In the genomic region with DNA sequence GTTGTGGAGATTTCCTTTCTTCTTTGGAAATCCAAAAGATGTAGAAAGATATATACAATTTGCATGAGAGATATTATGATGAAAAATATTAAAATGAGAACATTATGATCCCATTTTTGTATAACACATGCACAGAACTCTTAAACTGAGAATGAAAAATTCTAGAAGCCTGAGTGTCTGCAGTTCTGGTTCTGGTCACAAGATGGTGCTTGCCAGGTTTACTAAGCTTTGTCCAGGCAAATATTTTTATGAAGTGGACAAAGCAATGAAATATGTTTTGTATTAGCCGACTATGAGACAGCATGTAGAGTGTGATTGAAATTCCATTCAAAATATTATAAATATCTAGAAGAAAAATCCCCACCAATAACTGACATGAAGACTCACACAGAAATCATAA, we compare ENCODE assay signal across 10 cellular contexts. TPM values are rescaled to one million over a fixed set of nuclear protein-coding genes. Genes with fewer than 3 reads are reported as not detected.
DNase-seq lines count a peak whose midpoint lies in the region; ATAC-seq and TF ChIP-seq lines count a peak whose summit lies in the region.
"Had no signal": no experiment of that assay in that cellular context is flagged by ENCODE, and none has a peak within 500 bp of the region (broad histone marks: within the 10 kb centered on the region; RNA-seq: fewer than 3 reads in every experiment).

No MANE protein-coding gene starts in this region.

- H3K27ac Mint-ChIP-seq in endodermal cell (no peak overlapping the region), neural progenitor cell (no peak overlapping the region)

- no peak overlapping the region for H3K4me3 Mint-ChIP-seq in endodermal cell
- H3K4me3 Mint-ChIP-seq in neural progenitor cell, result no peak overlapping the region

- DNase-seq in Daoy (ENCODE audit: low read depth) (peak; percentile 3), MM.1S (peak; percentile 36), endodermal cell (no peak), neural progenitor cell (ENCODE audit: low spot score) (no peak), amniotic stem cell (lab: John Stamatoyannopoulos, UW) (no peak)
- no peak for DNase-seq in activated effector memory CD4-positive, alpha-beta T cell treated with anti-CD3 and anti-CD28 coated beads, Interleukin-2, amount 50 U/mL, for 16 hours
- DNase-seq: NCI-H146 had no signal

- H2AFZ ChIP-seq in MM.1S (ENCODE audit: low read length), result no peak overlapping the region
- no peak overlapping the region for H2AFZ ChIP-seq in neural progenitor cell (replicated peaks)

- H3K9me3 Mint-ChIP-seq in endodermal cell (peaks cover 61% of the 10 kb centered on the region), neural progenitor cell (no peaks in the 10 kb centered on the region)

- H3K36me3 Mint-ChIP-seq in endodermal cell (ENCODE audit: low read depth) (no peaks in the 10 kb centered on the region), neural progenitor cell (no peaks in the 10 kb centered on the region)

- H3K9me3 ChIP-seq in MM.1S (replicated peaks; ENCODE audit: insufficient read depth, low read length) (no peaks in the 10 kb centered on the region), endodermal cell (ENCODE audit: control insufficient read depth, low read length) (no peaks in the 10 kb centered on the region), neural progenitor cell (ENCODE audit: low read depth) (peaks cover 5% of the 10 kb centered on the region)
- H3K9me3 ChIP-seq: neutrophil had no signal

- H3K9ac ChIP-seq in MM.1S (ENCODE audit: low read length) (no peak overlapping the region), endodermal cell (ENCODE audit: extremely low read depth, low read length, poor library complexity, severe bottlenecking) (no peak overlapping the region), neural progenitor cell (no peak overlapping the region)

- ATAC-seq in GM21515 (IDR thresholded peaks at IDR 0.05; ENCODE audit: unreplicated experiment) (no peak), GM19023 (IDR thresholded peaks at IDR 0.05; ENCODE audit: unreplicated experiment) (no peak)

- no peaks in the 10 kb centered on the region for H3K27me3 ChIP-seq in MM.1S (replicated peaks; ENCODE audit: insufficient read depth, low read length)
- no peaks in the 10 kb centered on the region for H3K27me3 ChIP-seq in endodermal cell (ENCODE audit: control insufficient read depth, insufficient read depth, low read length, poor library complexity, severe bottlenecking)
- no peaks in the 10 kb centered on the region for H3K27me3 ChIP-seq in neural progenitor cell
- H3K27me3 ChIP-seq: neutrophil had no signal

- no peaks in the 10 kb centered on the region for H3K27me3 Mint-ChIP-seq in endodermal cell (ENCODE audit: insufficient read depth)
- H3K27me3 Mint-ChIP-seq in neural progenitor cell (ENCODE audit: insufficient read depth, low read depth), result no peaks in the 10 kb centered on the region

- H3K4me2 ChIP-seq in MM.1S (ENCODE audit: low read depth, low read length) (no peak overlapping the region), neural progenitor cell (no peak overlapping the region)

- TF ChIP-seq CTCF in MM.1S (IDR thresholded peaks at IDR 0.05; ENCODE audit: low read length) (peak; percentile 53), endodermal cell (conservative IDR thresholded peaks at IDR 0.05) (peak; percentile 54), neural progenitor cell (IDR thresholded peaks at IDR 0.05) (peak; percentile 56)

- H3K27ac ChIP-seq in MM.1S (ENCODE audit: low read length) (no peak overlapping the region), endodermal cell (ENCODE audit: low read depth, low read length) (no peak overlapping the region), neural progenitor cell (no peak overlapping the region)
- H3K27ac ChIP-seq: neutrophil had no signal

- H4K20me1 ChIP-seq in MM.1S (ENCODE audit: insufficient read depth, low read length) (no peaks in the 10 kb centered on the region), neural progenitor cell (ENCODE audit: low read depth) (no peaks in the 10 kb centered on the region)

- H3K4me1 Mint-ChIP-seq in endodermal cell (no peaks in the 10 kb centered on the region), neural progenitor cell (peaks cover 3% of the 10 kb centered on the region)

- H3F3A ChIP-seq in MM.1S (ENCODE audit: insufficient read depth, low read length) (no peaks in the 10 kb centered on the region), neural progenitor cell (ENCODE audit: low read depth) (no peaks in the 10 kb centered on the region)

- H3K4me3 ChIP-seq in MM.1S (ENCODE audit: low read length) (no peak overlapping the region), endodermal cell (ENCODE audit: low read length) (no peak overlapping the region), neural progenitor cell (no peak overlapping the region)

- no peaks in the 10 kb centered on the region for H3K9me2 ChIP-seq in MM.1S (replicated peaks; ENCODE audit: insufficient read depth, low read length)

- no CpG with 5 or more reads among the region's 1 CpG for WGBS in endodermal cell (ENCODE audit: insufficient coverage in 1 of 2, insufficient read length in 1 of 2), 2 experiments

- no peaks in the 10 kb centered on the region for H3K79me2 ChIP-seq in MM.1S (ENCODE audit: low read length)
- no peaks in the 10 kb centered on the region for H3K79me2 ChIP-seq in neural progenitor cell (ENCODE audit: low read depth)

- H3K36me3 ChIP-seq in MM.1S (replicated peaks; ENCODE audit: insufficient read depth, low read length), result no peaks in the 10 kb centered on the region
- no peaks in the 10 kb centered on the region for H3K36me3 ChIP-seq in endodermal cell (ENCODE audit: control insufficient read depth, insufficient read depth, low read length)
- H3K36me3 ChIP-seq in neural progenitor cell, result no peaks in the 10 kb centered on the region
- H3K36me3 ChIP-seq: neutrophil had no signal

- H3K4me1 ChIP-seq in MM.1S (ENCODE audit: low read length), result no peaks in the 10 kb centered on the region
- H3K4me1 ChIP-seq in endodermal cell (ENCODE audit: control insufficient read depth, insufficient read depth, low read length), result no peaks in the 10 kb centered on the region
- no peaks in the 10 kb centered on the region for H3K4me1 ChIP-seq in neural progenitor cell

RNA-seq across cellular contexts. Expression of a gene that starts 2.2 kb away (rescaled TPM):
- total RNA-seq in Daoy (2014; rRNA removed; shearing (Covaris generic)), result 1.3 and 1.8 TPM in 2 replicates
- 1 to 10 TPM in 1 of 2 donors, under 1 TPM in 1; 0.81 to 4.3 TPM for total RNA-seq in endodermal cell
- polyA plus RNA-seq in endodermal cell (2013, experiment 1 of 2), result 4.2 TPM
- 4.6 TPM for polyA plus RNA-seq in endodermal cell (2013, experiment 2 of 2)
- total RNA-seq in neural progenitor cell (ENCODE audit: low replicate concordance), result 5.2 and 5.8 TPM in 2 replicates

Comparison
In these comparisons a context has a peak if more than half of its experiments do, and no peak if none do; other contexts are left out.
1. DNase-seq: peak in Daoy (single experiment) and MM.1S (single experiment); none in endodermal cell (single experiment), neural progenitor cell (single experiment), amniotic stem cell (single experiment) and activated effector memory CD4-positive, alpha-beta T cell treated with anti-CD3 and anti-CD28 coated beads, Interleukin-2, amount 50 U/mL, for 16 hours (single experiment).
2. Peak in every context shown above with its lines, with median percentiles within 50 percentile points of each other: CTCF ChIP-seq.